In the genomic region with DNA sequence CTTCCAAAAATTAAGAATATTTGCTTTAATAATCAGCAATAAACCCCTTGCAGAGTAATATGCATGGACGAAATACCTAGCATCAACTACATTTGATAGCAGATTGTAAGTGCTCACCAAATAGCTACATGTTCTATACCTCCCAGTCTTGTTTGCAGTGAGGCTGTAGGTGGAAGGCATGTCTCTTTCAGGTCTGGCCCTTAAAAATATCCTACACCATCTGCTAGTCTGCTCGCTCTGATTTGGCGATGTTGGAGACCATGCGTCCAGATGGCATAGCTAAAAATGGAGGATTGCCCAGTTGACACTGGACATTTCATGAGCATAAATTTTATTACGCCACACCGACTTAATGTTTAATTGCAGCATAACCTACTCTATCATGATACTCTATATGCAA, we compare ENCODE assay signal across 16 cellular contexts. TPM values are rescaled to one million over a fixed set of nuclear protein-coding genes. Genes with fewer than 3 reads are reported as not detected.
DNase-seq lines count a peak whose midpoint lies in the region; ATAC-seq and TF ChIP-seq lines count a peak whose summit lies in the region.
"Had no signal": no experiment of that assay in that cellular context is flagged by ENCODE, and none has a peak within 500 bp of the region (broad histone marks: within the 10 kb centered on the region; RNA-seq: fewer than 3 reads in every experiment).

No MANE protein-coding gene starts in this region.

- no peak overlapping the region for H3K4me3 Mint-ChIP-seq in activated CD4-positive, alpha-beta T cell treated with anti-CD3 and anti-CD28 coated beads, Interleukin-2, amount 10 ng/mL, durations not matched to agents 24 days and 14 days
- H3K4me3 Mint-ChIP-seq in progenitor cell of endocrine pancreas (ENCODE audit: low read depth), result no peak overlapping the region
- H3K4me3 Mint-ChIP-seq: CD8-positive, alpha-beta memory T cell; H9 had no signal

- H3K4me3 ChIP-seq in lower lobe of right lung, result no peak overlapping the region
- H3K4me3 ChIP-seq: BLaER1 had no signal

- intact Hi-C loops in activated CD4-positive, alpha-beta T cell treated with anti-CD3 and anti-CD28 coated beads, Interleukin-2, amount 10 ng/mL, durations not matched to agents 24 days and 14 days (cut with micrococcal nuclease), result no loop called here
- intact Hi-C loops in lower lobe of right lung (cut with DNase I), result no loop called here

- H3K36me3 Mint-ChIP-seq in activated CD4-positive, alpha-beta T cell treated with anti-CD3 and anti-CD28 coated beads, Interleukin-2, amount 10 ng/mL, durations not matched to agents 24 days and 14 days (ENCODE audit: low read depth), result peaks cover 2% of the 10 kb centered on the region
- H3K36me3 Mint-ChIP-seq in progenitor cell of endocrine pancreas (ENCODE audit: insufficient read depth), result peaks cover 3% of the 10 kb centered on the region

- ATAC-seq in lower lobe of right lung, result no peak

- no peaks in the 10 kb centered on the region for H3K36me3 ChIP-seq in lower lobe of right lung

- peak; percentile 40 for DNase-seq in activated CD4-positive, alpha-beta T cell treated with anti-CD3 and anti-CD28 coated beads, Interleukin-2, amount 10 ng/mL, durations not matched to agents 24 days and 14 days
- DNase-seq in activated CD4-positive, alpha-beta T cell treated with anti-CD3 and anti-CD28 coated beads, Interleukin-2, amount 50 U/mL, for 1 hour, result no peak
- DNase-seq in NCI-H446 treated with DMSO at 0.1 percent for 48 hours (lab: John Stamatoyannopoulos, UW) (peak; percentile 25), cerebellar nuclear complex (lab: John Stamatoyannopoulos, UW) (peak; percentile 64 to 87), lower lobe of right lung (no peak), progenitor cell of endocrine pancreas (ENCODE audit: low spot score, unreplicated experiment) (no peak), NCI-H748 (lab: John Stamatoyannopoulos, UW; ENCODE audit: unreplicated experiment) (no peak)
- DNase-seq: 8988T; AML-193; Caco-2; CD8-positive, alpha-beta memory T cell; DMS79; GOT3; H9; IMR-90 had no signal

- H3K9me3 ChIP-seq in lower lobe of right lung, result no peaks in the 10 kb centered on the region
- H3K9me3 ChIP-seq: BLaER1, Caco-2 had no signal

- H3K27ac ChIP-seq in lower lobe of right lung, result no peak overlapping the region
- H3K27ac ChIP-seq: BLaER1 had no signal

- H3K9me3 Mint-ChIP-seq in activated CD4-positive, alpha-beta T cell treated with anti-CD3 and anti-CD28 coated beads, Interleukin-2, amount 10 ng/mL, durations not matched to agents 24 days and 14 days, result no peaks in the 10 kb centered on the region
- no peaks in the 10 kb centered on the region for H3K9me3 Mint-ChIP-seq in progenitor cell of endocrine pancreas (ENCODE audit: low read depth)
- H3K9me3 Mint-ChIP-seq: CD8-positive, alpha-beta memory T cell; H9 had no signal

- TF ChIP-seq CTCF in lower lobe of right lung (IDR thresholded peaks at IDR 0.05) (no peak), progenitor cell of endocrine pancreas (IDR thresholded peaks at IDR 0.05; ENCODE audit: unreplicated experiment) (no peak)

- H3K27me3 Mint-ChIP-seq in activated CD4-positive, alpha-beta T cell treated with anti-CD3 and anti-CD28 coated beads, Interleukin-2, amount 10 ng/mL, durations not matched to agents 24 days and 14 days, result no peaks in the 10 kb centered on the region
- no peaks in the 10 kb centered on the region for H3K27me3 Mint-ChIP-seq in progenitor cell of endocrine pancreas
- H3K27me3 Mint-ChIP-seq: CD8-positive, alpha-beta memory T cell had no signal

- no peaks in the 10 kb centered on the region for H3K4me1 Mint-ChIP-seq in activated CD4-positive, alpha-beta T cell treated with anti-CD3 and anti-CD28 coated beads, Interleukin-2, amount 10 ng/mL, durations not matched to agents 24 days and 14 days
- peaks cover 3% of the 10 kb centered on the region for H3K4me1 Mint-ChIP-seq in progenitor cell of endocrine pancreas (ENCODE audit: low read depth)
- H3K4me1 Mint-ChIP-seq: CD8-positive, alpha-beta memory T cell; H9 had no signal

- no peaks in the 10 kb centered on the region for H3K27me3 ChIP-seq in lower lobe of right lung (ENCODE audit: low read depth)
- H3K27me3 ChIP-seq: BLaER1 had no signal

- no peak overlapping the region for H3K27ac Mint-ChIP-seq in activated CD4-positive, alpha-beta T cell treated with anti-CD3 and anti-CD28 coated beads, Interleukin-2, amount 10 ng/mL, durations not matched to agents 24 days and 14 days
- H3K27ac Mint-ChIP-seq in progenitor cell of endocrine pancreas, result no peak overlapping the region
- H3K27ac Mint-ChIP-seq: CD8-positive, alpha-beta memory T cell; H9 had no signal

- no peaks in the 10 kb centered on the region for H3K4me1 ChIP-seq in lower lobe of right lung
- H3K4me1 ChIP-seq: BLaER1, Caco-2 had no signal

RNA-seq across cellular contexts. Expression of gene SSX2IP, which starts 47.1 kb away (rescaled TPM):
- 10.0 and 11.8 TPM in 2 replicates for total RNA-seq in activated CD4-positive, alpha-beta T cell treated with anti-CD3 and anti-CD28 coated beads, Interleukin-2, amount 10 ng/mL, durations not matched to agents 24 days and 14 days
- total RNA-seq in lower lobe of right lung, result 5.8 TPM
- 36.4 and 41.5 TPM in 2 replicates for total RNA-seq in progenitor cell of endocrine pancreas

Comparison
In these comparisons a context has a peak if more than half of its experiments do, and no peak if none do; other contexts are left out.
1. DNase-seq: peak in activated CD4-positive, alpha-beta T cell treated with anti-CD3 and anti-CD28 coated beads, Interleukin-2, amount 10 ng/mL, durations not matched to agents 24 days and 14 days (single experiment), NCI-H446 treated with DMSO at 0.1 percent for 48 hours (single experiment) and cerebellar nuclear complex (2 of 2); none in activated CD4-positive, alpha-beta T cell treated with anti-CD3 and anti-CD28 coated beads, Interleukin-2, amount 50 U/mL, for 1 hour (single experiment), lower lobe of right lung (single experiment), progenitor cell of endocrine pancreas (single experiment) and NCI-H748 (single experiment).